34 cellular contexts compared by ENCODE assay signal in the genomic region with DNA sequence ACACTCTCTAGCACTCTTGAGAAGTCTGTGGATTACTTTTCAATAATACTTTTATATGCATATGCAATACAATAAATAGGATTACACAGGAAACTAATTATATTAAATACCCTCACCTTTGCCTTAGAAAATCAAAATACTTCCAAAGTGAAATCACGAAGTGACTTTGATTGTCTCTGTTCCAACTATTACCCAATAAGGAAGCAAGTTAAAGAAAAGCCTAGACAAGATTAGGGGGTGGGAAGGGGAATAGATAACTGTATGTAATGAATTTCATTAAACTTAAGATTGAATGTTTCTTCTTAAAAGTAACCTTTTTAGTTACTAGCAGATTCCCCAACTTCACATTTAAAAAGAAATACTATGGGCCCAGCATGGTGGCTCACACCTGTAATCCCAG.
"Had no signal": no experiment of that assay in that cellular context is flagged by ENCODE, and none has a peak within 500 bp of the region (broad histone marks: within the 10 kb centered on the region; RNA-seq: fewer than 3 reads in every experiment).

No MANE protein-coding gene starts in this region.

- H3K4me3 ChIP-seq: adrenal gland, ascending aorta, breast epithelium, cardiac muscle cell had no signal

- H3K27me3 ChIP-seq: adrenal gland, ascending aorta, brain microvascular endothelial cell, breast epithelium, cardiac muscle cell had no signal

- H3K27ac ChIP-seq: adrenal gland, ascending aorta, brain microvascular endothelial cell, breast epithelium, cardiac muscle cell had no signal

- H3K4me1 ChIP-seq: adrenal gland, ascending aorta, breast epithelium had no signal

- H3K36me3 ChIP-seq: adrenal gland, ascending aorta, brain microvascular endothelial cell, breast epithelium, cardiac muscle cell had no signal

- ATAC-seq: activated naive CD4-positive, alpha-beta T cell treated with anti-CD3 and anti-CD28 coated beads, Interleukin-2, amount 50 U/mL, for 72 hours; activated naive CD8-positive, alpha-beta T cell treated with anti-CD3 and anti-CD28 coated beads, Interleukin-2, amount 50 U/mL, for 24 hours; activated T-cell treated with anti-CD3 and anti-CD28 coated beads, Interleukin-2, amount 50 U/mL, for 4 hours; activated T-cell treated with anti-CD3 and anti-CD28 coated beads, Interleukin-2, amount 50 U/mL, for 72 hours; activated T-helper 17 cell treated with anti-CD3 and anti-CD28 coated beads, Interleukin-2, amount 50 U/mL, for 72 hours had no signal

- H3K9me3 ChIP-seq: adrenal gland, ascending aorta, breast epithelium had no signal

- DNase-seq: activated effector memory CD4-positive, alpha-beta T cell treated with anti-CD3 and anti-CD28 coated beads, Interleukin-2, amount 50 U/mL, for 16 hours; activated effector memory CD4-positive, alpha-beta T cell treated with Interleukin-2 at 50 U/mL for 16 hours; activated gamma-delta T cell; activated gamma-delta T cell treated with Interleukin-2 at 50 U/mL for 16 hours; activated naive CD4-positive, alpha-beta T cell; activated naive CD4-positive, alpha-beta T cell treated with anti-CD3 and anti-CD28 coated beads for 36 hours; activated naive CD4-positive, alpha-beta T cell treated with anti-CD3 and anti-CD28 coated beads, Interleukin-2, amount 10 ng/mL, durations not matched to agents 7 days and 5 days; activated naive CD4-positive, alpha-beta T cell treated with anti-CD3 and anti-CD28 coated beads, Interleukin-2, amount 50 U/mL, for 16 hours; activated naive CD4-positive, alpha-beta T cell treated with Interleukin-2 at 50 U/mL for 16 hours; activated naive CD8-positive, alpha-beta T cell treated with anti-CD3 and anti-CD28 coated beads for 36 hours; activated naive CD8-positive, alpha-beta T cell treated with anti-CD3 and anti-CD28 coated beads, Interleukin-2, amount 10 ng/mL, durations not matched to agents 7 days and 5 days; activated naive CD8-positive, alpha-beta T cell treated with anti-CD3 and anti-CD28 coated beads, Interleukin-2, amount 50 U/mL, for 24 hours; activated T-cell treated with anti-CD3 and anti-CD28 coated beads for 4 hours; activated T-cell treated with anti-CD3 and anti-CD28 coated beads, Interleukin-2, amount 50 U/mL, for 1 hour; activated T-cell treated with anti-CD3 and anti-CD28 coated beads, Interleukin-2, amount 50 U/mL, for 24 hours; activated T-cell treated with anti-CD3 and anti-CD28 coated beads, Interleukin-2, amount 50 U/mL, for 4 hours; activated T-cell treated with anti-CD3 and anti-CD28 coated beads, Interleukin-2, amount 50 U/mL, for 48 hours; activated T-cell treated with anti-CD3 and anti-CD28 coated beads, Interleukin-2, amount 50 U/mL, for 72 hours; adrenal gland; amniotic stem cell; amygdala; anterior cingulate cortex; aorta; brain microvascular endothelial cell; caudate nucleus; central memory CD4-positive, alpha-beta T cell; cerebellar nuclear complex had no signal

- FAIRE-seq: astrocyte, bronchial epithelial cell had no signal
